ENCODE assay signal across 11 cellular contexts in genomic region chrX:42119076-42119475, GRCh38.
DNase-seq lines count a peak whose midpoint lies in the region; ATAC-seq and TF ChIP-seq lines count a peak whose summit lies in the region.
"Had no signal": no experiment of that assay in that cellular context is flagged by ENCODE, and none has a peak within 500 bp of the region (broad histone marks: within the 10 kb centered on the region; RNA-seq: fewer than 3 reads in every experiment).

No MANE protein-coding gene starts in this region.

- TF ChIP-seq CTCF in Caco-2 (IDR thresholded peaks at IDR 0.05; ENCODE audit: insufficient read depth in 1 of 2, low read depth in 1 of 2, low read length in 1 of 2, severe bottlenecking in 1 of 2, unreplicated experiment in 1 of 2) (no peak), NB4 (IDR thresholded peaks at IDR 0.05; ENCODE audit: low read depth, low read length) (no peak), GM10266 (IDR thresholded peaks at IDR 0.05; ENCODE audit: control insufficient read depth, insufficient read depth, low read depth, missing control alignments) (no peak)

- peak; percentile 57 for DNase-seq in Caco-2
- peak; percentile 70 for DNase-seq in NB4 (ENCODE audit: low read depth)
- peak; percentile 38 for DNase-seq in RPMI8226
- peak; percentile 37 for DNase-seq in fibroblast of the conjunctiva (ENCODE audit: low read depth)
- no peak for DNase-seq in stimulated activated CD4-positive, alpha-beta T cell treated with anti-CD3 and anti-CD28 coated beads, Interleukin-2, amount 100 ng/mL, for 48 hours
- DNase-seq in GM10266 (ENCODE audit: extremely low spot score) = no peak
- DNase-seq in activated effector memory CD4-positive, alpha-beta T cell treated with anti-CD3 and anti-CD28 coated beads, Interleukin-2, amount 50 U/mL, for 16 hours = no peak
- no peak for DNase-seq in aorta
- DNase-seq: C1 segment of cervical spinal cord, NCI-H187 had no signal

- H3K4me1 Mint-ChIP-seq in Caco-2 (ENCODE audit: low read depth, unreplicated experiment) = peaks cover 12% of the 10 kb centered on the region

- peaks cover 7% of the 10 kb centered on the region for H3K9me3 Mint-ChIP-seq in Caco-2 (ENCODE audit: unreplicated experiment)
- H3K9me3 Mint-ChIP-seq: natural killer cell treated with Interleukin-12 subunit alpha and Interleukin-12 subunit beta and Interleukin-15 and Interleukin-18, amount 100 ng/mL, for 72 hours had no signal

- no peaks in the 10 kb centered on the region for H3K27me3 ChIP-seq in Caco-2 (replicated peaks; ENCODE audit: control insufficient read depth, insufficient read depth, low read length)
- H3K27me3 ChIP-seq in aorta (ENCODE audit: control insufficient read depth in 1 of 2, insufficient read depth in 2 of 2, low read length in 1 of 2) = no peaks in the 10 kb centered on the region

- no peaks in the 10 kb centered on the region for H3K27me3 Mint-ChIP-seq in Caco-2 (ENCODE audit: insufficient read depth, unreplicated experiment)

- POLR2A ChIA-PET in Caco-2 (lab: Charles Lee) = no interaction called here

- H3K36me3 ChIP-seq in Caco-2 (ENCODE audit: control insufficient read depth, insufficient read depth, low read length) = no peaks in the 10 kb centered on the region
- no peaks in the 10 kb centered on the region for H3K36me3 ChIP-seq in aorta (ENCODE audit: control insufficient read depth in 1 of 2, insufficient read depth in 2 of 2, low read length in 1 of 2)

- TF ChIP-seq POLR2A in NB4 (IDR thresholded peaks at IDR 0.05; ENCODE audit: extremely low read depth, insufficient read length) = no peak

- no peak overlapping the region for H3K4me3 ChIP-seq in Caco-2 (ENCODE audit: low read depth, low read length)
- no peak overlapping the region for H3K4me3 ChIP-seq in NB4 (ENCODE audit: low read depth, low read length)
- H3K4me3 ChIP-seq in aorta (ENCODE audit: low read length in 2 of 2) = no peak overlapping the region

- H3K9me3 ChIP-seq in Caco-2 = no peaks in the 10 kb centered on the region
- H3K9me3 ChIP-seq in aorta (ENCODE audit: control insufficient read depth, low read length) = no peaks in the 10 kb centered on the region

- H3K36me3 Mint-ChIP-seq in Caco-2 (ENCODE audit: insufficient read depth, unreplicated experiment) = no peaks in the 10 kb centered on the region
- H3K36me3 Mint-ChIP-seq: natural killer cell treated with Interleukin-12 subunit alpha and Interleukin-12 subunit beta and Interleukin-15 and Interleukin-18, amount 100 ng/mL, for 72 hours had no signal

- H3K4me1 ChIP-seq in Caco-2 = peaks cover 20% of the 10 kb centered on the region
- no peaks in the 10 kb centered on the region for H3K4me1 ChIP-seq in aorta (ENCODE audit: control insufficient read depth in 1 of 2, insufficient read depth in 2 of 2, low read length in 2 of 2)

- BruUV-seq in Caco-2 (replicated peaks; lab: Mats Ljungman, UMichigan) = no TSS peak

- intact Hi-C loops in Caco-2 (cut with micrococcal nuclease; ENCODE audit: unreplicated experiment) (no loop called here), aorta (cut with DNase I) (no loop called here)

- CTCF ChIA-PET in Caco-2 (lab: Charles Lee) = no interaction called here

- no peak overlapping the region for H3K4me3 Mint-ChIP-seq in Caco-2 (ENCODE audit: unreplicated experiment)
- H3K4me3 Mint-ChIP-seq: natural killer cell treated with Interleukin-12 subunit alpha and Interleukin-12 subunit beta and Interleukin-15 and Interleukin-18, amount 100 ng/mL, for 72 hours had no signal

- H3K27ac ChIP-seq in aorta (ENCODE audit: low read depth in 1 of 2, low read length in 2 of 2) = no peak overlapping the region

- 75 to 95% methylated on average over 1 of the region's 1 CpG for WGBS in aorta, 2 donors

- H3K27ac Mint-ChIP-seq in Caco-2 (ENCODE audit: unreplicated experiment) = peak overlapping the region; percentile 11
- H3K27ac Mint-ChIP-seq: natural killer cell treated with Interleukin-12 subunit alpha and Interleukin-12 subunit beta and Interleukin-15 and Interleukin-18, amount 100 ng/mL, for 72 hours had no signal

- ATAC-seq in aorta (ENCODE audit: low FRiP score) = no peak
- ATAC-seq: natural killer cell treated with Interleukin-12 subunit alpha and Interleukin-12 subunit beta and Interleukin-15 and Interleukin-18, amount 100 ng/mL, for 72 hours had no signal

Comparison
In these comparisons a context has a peak if more than half of its experiments do, and no peak if none do; other contexts are left out.
1. DNase-seq: peak in Caco-2 (2 of 2), NB4 (single experiment), RPMI8226 (single experiment) and fibroblast of the conjunctiva (single experiment); none in stimulated activated CD4-positive, alpha-beta T cell treated with anti-CD3 and anti-CD28 coated beads, Interleukin-2, amount 100 ng/mL, for 48 hours (0 of 2), GM10266 (single experiment), activated effector memory CD4-positive, alpha-beta T cell treated with anti-CD3 and anti-CD28 coated beads, Interleukin-2, amount 50 U/mL, for 16 hours (single experiment) and aorta (0 of 2).